In the genomic region with DNA sequence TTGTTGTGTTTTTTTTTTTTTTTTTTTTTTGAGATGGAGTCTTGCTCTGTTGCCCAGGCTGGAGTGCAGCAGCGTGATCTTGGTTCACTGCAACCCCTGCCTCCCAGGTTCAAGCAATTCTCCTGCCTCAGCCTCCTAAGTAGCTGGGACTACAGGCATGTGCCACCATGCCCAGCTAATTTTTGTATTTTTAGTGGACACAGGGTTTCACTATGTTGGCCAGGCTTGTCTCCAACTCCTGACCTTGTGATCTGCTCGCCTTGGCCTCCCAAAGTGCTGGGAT, we compare ENCODE assay signal across 3 cellular contexts. TPM values are rescaled to one million over a fixed set of nuclear protein-coding genes. Genes with fewer than 3 reads are reported as not detected.
"Had no signal": no experiment of that assay in that cellular context is flagged by ENCODE, and none has a peak within 500 bp of the region (broad histone marks: within the 10 kb centered on the region; RNA-seq: fewer than 3 reads in every experiment).

No MANE protein-coding gene starts in this region.

RNA-seq across cellular contexts. Expression of gene RPGRIP1, which starts 22.9 kb away (rescaled TPM):
- total RNA-seq: GM23248, H4, HFFc6 had no signal
- polyA plus RNA-seq: GM23248 had no signal
